Comparison of ENCODE assay signal across 19 cellular contexts in the genomic region with DNA sequence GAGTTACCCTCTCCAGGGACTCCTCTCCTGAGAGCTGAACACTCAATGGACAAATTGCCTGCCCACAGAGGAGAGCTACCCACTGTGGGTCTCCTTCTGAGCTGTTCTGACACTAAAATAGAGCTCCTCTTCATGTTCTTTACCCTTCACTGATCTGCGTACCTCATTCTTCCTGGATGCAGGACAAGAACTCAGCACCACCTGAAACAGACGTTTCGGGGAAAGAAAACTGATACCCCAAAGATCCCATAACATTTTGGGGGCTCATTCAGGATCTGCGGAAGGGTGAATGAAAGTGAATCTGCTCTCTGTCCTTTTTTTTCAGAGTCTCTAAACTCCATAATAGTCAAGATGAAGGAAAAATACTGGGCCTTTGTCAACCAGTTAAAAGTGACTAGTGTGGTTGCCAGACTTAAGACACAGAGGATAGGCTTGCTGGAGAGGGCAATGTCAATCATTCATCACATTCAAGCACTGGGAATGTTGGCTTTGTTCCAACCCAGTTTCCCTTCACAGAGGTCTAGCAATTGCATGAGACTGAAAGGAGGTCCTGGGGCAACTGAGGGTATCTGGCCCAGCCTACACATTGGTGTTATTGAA.
"Had no signal": no experiment of that assay in that cellular context is flagged by ENCODE, and none has a peak within 500 bp of the region (broad histone marks: within the 10 kb centered on the region; RNA-seq: fewer than 3 reads in every experiment).

No MANE protein-coding gene starts in this region.

- H3K4me1 ChIP-seq: left lung, neural progenitor cell, psoas muscle, sigmoid colon, stomach, thyroid gland, vagina had no signal

- H3K27me3 ChIP-seq: left lung, neural progenitor cell, sigmoid colon, stomach, thyroid gland, vagina had no signal

- H3K27ac ChIP-seq: dorsolateral prefrontal cortex, left lung, neural progenitor cell, psoas muscle, sigmoid colon, stomach, thyroid gland, vagina had no signal

- H3K4me3 ChIP-seq: dorsolateral prefrontal cortex, left lung, neural progenitor cell, psoas muscle, sigmoid colon, stomach, thyroid gland, vagina had no signal

- H3K9me3 ChIP-seq: thyroid gland, vagina had no signal

- H3K36me3 ChIP-seq: left lung, neural progenitor cell, sigmoid colon, stomach, thyroid gland, vagina had no signal

- DNase-seq: dorsolateral prefrontal cortex; effector CD4-positive, alpha-beta T cell; kidney; left lung; mesenchymal stem cell; midbrain; naive thymus-derived CD4-positive, alpha-beta T cell; psoas muscle; right cardiac atrium; sigmoid colon; stimulated activated CD4-positive, alpha-beta T cell treated with anti-CD3 and anti-CD28 coated beads, Interleukin-2, amount 100 ng/mL, for 24 hours; stimulated activated CD4-positive, alpha-beta T cell treated with anti-CD3 and anti-CD28 coated beads, Interleukin-4, amount 100 ng/mL, for 24 hours; stimulated activated naive CD4-positive, alpha-beta T cell treated with Interleukin-2 at 50 U/mL for 16 hours; stomach; thyroid gland; trophoblast cell had no signal

- ATAC-seq: left lung; naive thymus-derived CD4-positive, alpha-beta T cell; psoas muscle; right cardiac atrium; stimulated activated effector memory CD8-positive, alpha-beta T cell treated with anti-CD3 and anti-CD28 coated beads, Interleukin-12 subunit alpha, Interleukin-12 subunit beta, amount 100 ng/mL, for 72 hours had no signal
